In the genomic region with DNA sequence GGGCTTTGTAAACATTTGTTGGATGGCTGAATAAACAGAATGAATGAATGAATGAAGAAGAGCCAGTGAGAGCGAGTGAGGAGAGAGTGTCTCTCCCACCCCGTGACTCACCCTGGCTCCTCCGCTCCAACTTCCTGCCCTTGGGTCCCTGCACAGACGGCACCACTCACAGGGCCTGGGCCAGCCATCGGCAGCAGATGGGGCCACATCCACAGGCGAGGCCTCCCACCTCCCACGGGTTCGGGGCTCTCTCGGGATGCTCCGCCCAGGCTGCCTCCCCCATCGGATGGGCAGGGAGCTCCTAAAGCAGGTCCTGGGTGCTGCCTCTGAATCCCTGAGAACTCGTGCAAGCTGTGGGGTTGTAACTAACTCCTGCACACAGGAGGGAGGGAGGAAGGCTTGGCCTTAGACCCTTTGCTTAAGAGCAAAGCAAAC, we compare ENCODE assay signal across 1 cellular context.
TF ChIP-seq lines count a peak whose summit lies in the region.

No MANE protein-coding gene starts in this region.

TF ChIP-seq in HEK293, 187 proteins besides CTCF, POLR2A, EP300 and RAD21 (continued from another document):
- TF ChIP-seq, protein P1, sequence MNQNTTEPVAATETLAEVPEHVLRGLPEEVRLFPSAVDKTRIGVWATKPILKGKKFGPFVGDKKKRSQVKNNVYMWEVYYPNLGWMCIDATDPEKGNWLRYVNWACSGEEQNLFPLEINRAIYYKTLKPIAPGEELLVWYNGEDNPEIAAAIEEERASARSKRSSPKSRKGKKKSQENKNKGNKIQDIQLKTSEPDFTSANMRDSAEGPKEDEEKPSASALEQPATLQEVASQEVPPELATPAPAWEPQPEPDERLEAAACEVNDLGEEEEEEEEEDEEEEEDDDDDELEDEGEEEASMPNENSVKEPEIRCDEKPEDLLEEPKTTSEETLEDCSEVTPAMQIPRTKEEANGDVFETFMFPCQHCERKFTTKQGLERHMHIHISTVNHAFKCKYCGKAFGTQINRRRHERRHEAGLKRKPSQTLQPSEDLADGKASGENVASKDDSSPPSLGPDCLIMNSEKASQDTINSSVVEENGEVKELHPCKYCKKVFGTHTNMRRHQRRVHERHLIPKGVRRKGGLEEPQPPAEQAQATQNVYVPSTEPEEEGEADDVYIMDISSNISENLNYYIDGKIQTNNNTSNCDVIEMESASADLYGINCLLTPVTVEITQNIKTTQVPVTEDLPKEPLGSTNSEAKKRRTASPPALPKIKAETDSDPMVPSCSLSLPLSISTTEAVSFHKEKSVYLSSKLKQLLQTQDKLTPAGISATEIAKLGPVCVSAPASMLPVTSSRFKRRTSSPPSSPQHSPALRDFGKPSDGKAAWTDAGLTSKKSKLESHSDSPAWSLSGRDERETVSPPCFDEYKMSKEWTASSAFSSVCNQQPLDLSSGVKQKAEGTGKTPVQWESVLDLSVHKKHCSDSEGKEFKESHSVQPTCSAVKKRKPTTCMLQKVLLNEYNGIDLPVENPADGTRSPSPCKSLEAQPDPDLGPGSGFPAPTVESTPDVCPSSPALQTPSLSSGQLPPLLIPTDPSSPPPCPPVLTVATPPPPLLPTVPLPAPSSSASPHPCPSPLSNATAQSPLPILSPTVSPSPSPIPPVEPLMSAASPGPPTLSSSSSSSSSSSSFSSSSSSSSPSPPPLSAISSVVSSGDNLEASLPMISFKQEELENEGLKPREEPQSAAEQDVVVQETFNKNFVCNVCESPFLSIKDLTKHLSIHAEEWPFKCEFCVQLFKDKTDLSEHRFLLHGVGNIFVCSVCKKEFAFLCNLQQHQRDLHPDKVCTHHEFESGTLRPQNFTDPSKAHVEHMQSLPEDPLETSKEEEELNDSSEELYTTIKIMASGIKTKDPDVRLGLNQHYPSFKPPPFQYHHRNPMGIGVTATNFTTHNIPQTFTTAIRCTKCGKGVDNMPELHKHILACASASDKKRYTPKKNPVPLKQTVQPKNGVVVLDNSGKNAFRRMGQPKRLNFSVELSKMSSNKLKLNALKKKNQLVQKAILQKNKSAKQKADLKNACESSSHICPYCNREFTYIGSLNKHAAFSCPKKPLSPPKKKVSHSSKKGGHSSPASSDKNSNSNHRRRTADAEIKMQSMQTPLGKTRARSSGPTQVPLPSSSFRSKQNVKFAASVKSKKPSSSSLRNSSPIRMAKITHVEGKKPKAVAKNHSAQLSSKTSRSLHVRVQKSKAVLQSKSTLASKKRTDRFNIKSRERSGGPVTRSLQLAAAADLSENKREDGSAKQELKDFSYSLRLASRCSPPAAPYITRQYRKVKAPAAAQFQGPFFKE (tag by site-specific recombination; IDR thresholded peaks at IDR 0.05; ENCODE audit: borderline replicate concordance): no peak
- TF ChIP-seq, protein P2, sequence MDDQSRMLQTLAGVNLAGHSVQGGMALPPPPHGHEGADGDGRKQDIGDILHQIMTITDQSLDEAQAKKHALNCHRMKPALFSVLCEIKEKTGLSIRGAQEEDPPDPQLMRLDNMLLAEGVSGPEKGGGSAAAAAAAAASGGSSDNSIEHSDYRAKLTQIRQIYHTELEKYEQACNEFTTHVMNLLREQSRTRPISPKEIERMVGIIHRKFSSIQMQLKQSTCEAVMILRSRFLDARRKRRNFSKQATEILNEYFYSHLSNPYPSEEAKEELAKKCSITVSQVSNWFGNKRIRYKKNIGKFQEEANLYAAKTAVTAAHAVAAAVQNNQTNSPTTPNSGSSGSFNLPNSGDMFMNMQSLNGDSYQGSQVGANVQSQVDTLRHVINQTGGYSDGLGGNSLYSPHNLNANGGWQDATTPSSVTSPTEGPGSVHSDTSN (CRISPR knock-in tag; IDR thresholded peaks at IDR 0.05): no peak
- no peak for TF ChIP-seq ZNF792 (tag by site-specific recombination; IDR thresholded peaks at IDR 0.05)
- TF ChIP-seq, protein P3, sequence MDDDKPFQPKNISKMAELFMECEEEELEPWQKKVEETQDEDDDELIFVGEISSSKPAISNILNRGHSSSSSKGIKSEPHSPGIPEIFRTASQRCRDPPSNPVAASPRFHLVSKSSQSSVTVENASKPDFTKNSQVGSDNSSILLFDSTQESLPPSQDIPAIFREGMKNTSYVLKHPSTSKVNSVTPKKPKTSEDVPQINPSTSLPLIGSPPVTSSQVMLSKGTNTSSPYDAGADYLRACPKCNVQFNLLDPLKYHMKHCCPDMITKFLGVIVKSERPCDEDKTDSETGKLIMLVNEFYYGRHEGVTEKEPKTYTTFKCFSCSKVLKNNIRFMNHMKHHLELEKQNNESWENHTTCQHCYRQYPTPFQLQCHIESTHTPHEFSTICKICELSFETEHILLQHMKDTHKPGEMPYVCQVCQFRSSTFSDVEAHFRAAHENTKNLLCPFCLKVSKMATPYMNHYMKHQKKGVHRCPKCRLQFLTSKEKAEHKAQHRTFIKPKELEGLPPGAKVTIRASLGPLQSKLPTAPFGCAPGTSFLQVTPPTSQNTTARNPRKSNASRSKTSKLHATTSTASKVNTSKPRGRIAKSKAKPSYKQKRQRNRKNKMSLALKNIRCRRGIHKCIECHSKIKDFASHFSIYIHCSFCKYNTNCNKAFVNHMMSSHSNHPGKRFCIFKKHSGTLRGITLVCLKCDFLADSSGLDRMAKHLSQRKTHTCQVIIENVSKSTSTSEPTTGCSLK (tag by site-specific recombination; IDR thresholded peaks at IDR 0.05): no peak
- TF ChIP-seq ZNF416 (tag by site-specific recombination; IDR thresholded peaks at IDR 0.05): no peak
- TF ChIP-seq HOXC10 (CRISPR knock-in tag; IDR thresholded peaks at IDR 0.05): no peak
- TF ChIP-seq GLIS2 (tag by site-specific recombination; IDR thresholded peaks at IDR 0.05): peak; percentile 61
- TF ChIP-seq, protein P4, sequence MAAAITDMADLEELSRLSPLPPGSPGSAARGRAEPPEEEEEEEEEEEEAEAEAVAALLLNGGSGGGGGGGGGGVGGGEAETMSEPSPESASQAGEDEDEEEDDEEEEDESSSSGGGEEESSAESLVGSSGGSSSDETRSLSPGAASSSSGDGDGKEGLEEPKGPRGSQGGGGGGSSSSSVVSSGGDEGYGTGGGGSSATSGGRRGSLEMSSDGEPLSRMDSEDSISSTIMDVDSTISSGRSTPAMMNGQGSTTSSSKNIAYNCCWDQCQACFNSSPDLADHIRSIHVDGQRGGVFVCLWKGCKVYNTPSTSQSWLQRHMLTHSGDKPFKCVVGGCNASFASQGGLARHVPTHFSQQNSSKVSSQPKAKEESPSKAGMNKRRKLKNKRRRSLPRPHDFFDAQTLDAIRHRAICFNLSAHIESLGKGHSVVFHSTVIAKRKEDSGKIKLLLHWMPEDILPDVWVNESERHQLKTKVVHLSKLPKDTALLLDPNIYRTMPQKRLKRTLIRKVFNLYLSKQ (tag by site-specific recombination; IDR thresholded peaks at IDR 0.05; ENCODE audit: borderline replicate concordance): no peak
- TF ChIP-seq, protein P5, sequence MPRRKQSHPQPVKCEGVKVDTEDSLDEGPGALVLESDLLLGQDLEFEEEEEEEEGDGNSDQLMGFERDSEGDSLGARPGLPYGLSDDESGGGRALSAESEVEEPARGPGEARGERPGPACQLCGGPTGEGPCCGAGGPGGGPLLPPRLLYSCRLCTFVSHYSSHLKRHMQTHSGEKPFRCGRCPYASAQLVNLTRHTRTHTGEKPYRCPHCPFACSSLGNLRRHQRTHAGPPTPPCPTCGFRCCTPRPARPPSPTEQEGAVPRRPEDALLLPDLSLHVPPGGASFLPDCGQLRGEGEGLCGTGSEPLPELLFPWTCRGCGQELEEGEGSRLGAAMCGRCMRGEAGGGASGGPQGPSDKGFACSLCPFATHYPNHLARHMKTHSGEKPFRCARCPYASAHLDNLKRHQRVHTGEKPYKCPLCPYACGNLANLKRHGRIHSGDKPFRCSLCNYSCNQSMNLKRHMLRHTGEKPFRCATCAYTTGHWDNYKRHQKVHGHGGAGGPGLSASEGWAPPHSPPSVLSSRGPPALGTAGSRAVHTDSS (tag by site-specific recombination; IDR thresholded peaks at IDR 0.05): no peak
- no peak for TF ChIP-seq KLF10 (tag by site-specific recombination; IDR thresholded peaks at IDR 0.05)
- TF ChIP-seq ZNF302 (tag by site-specific recombination; IDR thresholded peaks at IDR 0.05; ENCODE audit: low read depth): no peak
- TF ChIP-seq ZNF747 (tag by site-specific recombination; IDR thresholded peaks at IDR 0.05): no peak
TF ChIP-seq in HEK293: peak in this region for 12.
